ENCODE assay signal across 1 cellular context in the genomic region with DNA sequence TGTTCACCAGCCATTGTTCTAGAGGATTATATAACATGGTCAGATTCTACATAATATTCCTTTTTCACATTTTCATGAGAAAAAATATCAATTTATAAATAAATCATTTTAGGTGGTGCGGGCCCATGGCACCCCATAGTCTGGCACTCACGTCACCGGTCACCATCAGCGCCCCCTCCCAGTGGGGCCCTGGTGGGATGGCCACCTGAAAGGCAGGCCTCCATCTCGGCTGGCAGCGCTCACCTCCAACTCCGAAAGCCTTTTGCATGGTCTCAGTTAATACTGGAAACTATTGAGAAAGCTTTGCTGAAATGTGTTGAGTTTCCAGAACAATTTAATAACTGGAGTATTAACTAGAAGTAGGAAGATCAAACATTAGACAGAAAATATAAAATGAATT.
TF ChIP-seq lines count a peak whose summit lies in the region.

No MANE protein-coding gene starts in this region.

TF ChIP-seq in WTC11, 78 proteins besides CTCF, POLR2A, EP300 and RAD21 (continued from another document):
- no peak for TF ChIP-seq ARID4B (CRISPR knock-in tag; IDR thresholded peaks at IDR 0.05; ENCODE audit: borderline replicate concordance)
- TF ChIP-seq TEAD1 (CRISPR knock-in tag; IDR thresholded peaks at IDR 0.05): no peak
- no peak for TF ChIP-seq ZNF138 (CRISPR knock-in tag; conservative IDR thresholded peaks at IDR 0.05)
- TF ChIP-seq NR1H2 (CRISPR knock-in tag; IDR thresholded peaks at IDR 0.05): no peak
- TF ChIP-seq NR2C2 (CRISPR knock-in tag; IDR thresholded peaks at IDR 0.05): no peak
- TF ChIP-seq E2F1 (CRISPR knock-in tag; IDR thresholded peaks at IDR 0.05): no peak
- no peak for TF ChIP-seq ZNF671 (CRISPR knock-in tag; IDR thresholded peaks at IDR 0.05)
- TF ChIP-seq EMX1 (CRISPR knock-in tag; IDR thresholded peaks at IDR 0.05): no peak
